In genomic region chr20:62837790-62838458, GRCh38 we compare ENCODE assay signal across 11 cellular contexts. TPM values are rescaled to one million over a fixed set of nuclear protein-coding genes. Genes with fewer than 3 reads are reported as not detected.
A peak's percentile ranks its signal among the peaks of the same experiment; 100 is the strongest.
DNase-seq lines count a peak whose midpoint lies in the region; ATAC-seq and TF ChIP-seq lines count a peak whose summit lies in the region.
"Had no signal": no experiment of that assay in that cellular context is flagged by ENCODE, and none has a peak within 500 bp of the region (broad histone marks: within the 10 kb centered on the region; RNA-seq: fewer than 3 reads in every experiment).

No MANE protein-coding gene starts in this region.

- no peak overlapping the region for H2AFZ ChIP-seq in GM23338

- H4K20me1 ChIP-seq in GM23338 (replicated peaks; ENCODE audit: insufficient read depth): no peaks in the 10 kb centered on the region

- H3K4me1 ChIP-seq in Peyer's patch (peaks cover 0 to 5% (median 3%) of the 10 kb centered on the region in 4 donors), mucosa of rectum (ENCODE audit: control insufficient read depth in 2 of 2, insufficient read depth in 2 of 2, low read length in 2 of 2) (peaks cover 16 to 19% of the 10 kb centered on the region in 2 donors), GM23338 (ENCODE audit: insufficient read depth) (0 out of 2 replicates have a peak, but pooled peaks cover 1% of the 10 kb centered on the region)

- ATAC-seq in GM18868 (IDR thresholded peaks at IDR 0.05; ENCODE audit: unreplicated experiment): peak; percentile 85
- peak; percentile 59 for ATAC-seq in HG03159 (IDR thresholded peaks at IDR 0.05; ENCODE audit: unreplicated experiment)
- ATAC-seq in GM23338: no peak

- no peak overlapping the region for H3K4me2 ChIP-seq in GM23338

- H3K4me3 ChIP-seq in Peyer's patch (no peak overlapping the region), mucosa of rectum (ENCODE audit: low read length in 2 of 2) (peak overlapping the region; percentile 22 to 57), GM23338 (no peak overlapping the region)
- H3K4me3 ChIP-seq: lung, suprapubic skin had no signal

- peaks cover 32% of the 10 kb centered on the region for H3K36me3 Mint-ChIP-seq in GM23338 (ENCODE audit: low read depth)

- no peaks in the 10 kb centered on the region for H3K27me3 ChIP-seq in Peyer's patch
- H3K27me3 ChIP-seq in mucosa of rectum (ENCODE audit: control insufficient read depth in 2 of 2, insufficient read depth in 2 of 2, low read length in 2 of 2): peaks cover 0 to 4% of the 10 kb centered on the region in 2 donors
- no peaks in the 10 kb centered on the region for H3K27me3 ChIP-seq in GM23338 (ENCODE audit: insufficient read depth)

- H3K27ac ChIP-seq in Peyer's patch (peak overlapping the region; percentile 74 to 94 (median 79)), mucosa of rectum (ENCODE audit: low read depth in 2 of 2, low read length in 2 of 2) (peak overlapping the region; percentile 82 to 85), GM23338 (ENCODE audit: low read depth) (no peak overlapping the region)
- H3K27ac ChIP-seq: suprapubic skin had no signal

- no peaks in the 10 kb centered on the region for H3K79me2 ChIP-seq in GM23338 (replicated peaks; ENCODE audit: insufficient read depth)

- 0 out of 2 replicates have a peak, but pooled peaks cover 4% of the 10 kb centered on the region for H3F3A ChIP-seq in GM23338 (replicated peaks; ENCODE audit: low read depth)

- TF ChIP-seq CTCF in Peyer's patch (IDR thresholded peaks at IDR 0.05) (peak in 1 of 6 experiments; percentile 21), GM23338 (conservative IDR thresholded peaks at IDR 0.05; ENCODE audit: low read depth in 2 of 2) (no peak)

- peaks cover 19% of the 10 kb centered on the region for H3K27me3 Mint-ChIP-seq in GM23338 (ENCODE audit: insufficient read depth, low read depth, poor library complexity)

- no peaks in the 10 kb centered on the region for H3K9me2 ChIP-seq in GM23338 (ENCODE audit: insufficient read depth)

- H3K9ac ChIP-seq in mucosa of rectum (ENCODE audit: low read depth in 1 of 2, low read length in 2 of 2): peak overlapping the region; percentile 9 to 40

- peaks cover 21% of the 10 kb centered on the region for H3K4me1 Mint-ChIP-seq in GM23338

- no peak overlapping the region for H3K4me3 Mint-ChIP-seq in GM23338
- H3K4me3 Mint-ChIP-seq: activated T-cell treated with anti-CD3 and anti-CD28 coated beads, Interleukin-2, amount 50 U/mL, for 72 hours had no signal

- DNase-seq in Peyer's patch (peak; percentile 77 to 96 (median 92)), GM23338 (ENCODE audit: low spot score) (no peak), erythroblast (lab: John Stamatoyannopoulos, UW) (no peak), UCSD-AML1 (lab: John Stamatoyannopoulos, UW; ENCODE audit: unreplicated experiment) (no peak), NCI-H1930 (lab: John Stamatoyannopoulos, UW) (no peak)
- DNase-seq: activated T-cell treated with anti-CD3 and anti-CD28 coated beads, Interleukin-2, amount 50 U/mL, for 72 hours had no signal

- no peaks in the 10 kb centered on the region for H3K36me3 ChIP-seq in Peyer's patch
- no peaks in the 10 kb centered on the region for H3K36me3 ChIP-seq in mucosa of rectum (ENCODE audit: control insufficient read depth in 2 of 2, insufficient read depth in 2 of 2, low read length in 2 of 2)
- H3K36me3 ChIP-seq in GM23338 (ENCODE audit: insufficient read depth): 0 out of 2 replicates have a peak, but pooled peaks cover 7% of the 10 kb centered on the region
- H3K36me3 ChIP-seq: suprapubic skin had no signal

- no peak overlapping the region for H3K27ac Mint-ChIP-seq in GM23338
- H3K27ac Mint-ChIP-seq: activated T-cell treated with anti-CD3 and anti-CD28 coated beads, Interleukin-2, amount 50 U/mL, for 72 hours had no signal

- TF ChIP-seq POLR2A in Peyer's patch (IDR thresholded peaks at IDR 0.05) (no peak), erythroblast (IDR thresholded peaks at IDR 0.05; ENCODE audit: low read length) (no peak)

- no peaks in the 10 kb centered on the region; the same call in 2 of the 3 replicates for H3K9me3 Mint-ChIP-seq in GM23338
- H3K9me3 Mint-ChIP-seq: activated T-cell treated with anti-CD3 and anti-CD28 coated beads, Interleukin-2, amount 50 U/mL, for 72 hours had no signal

- no peaks in the 10 kb centered on the region for H3K9me3 ChIP-seq in Peyer's patch
- H3K9me3 ChIP-seq in mucosa of rectum (ENCODE audit: control insufficient read depth in 2 of 2, low read length in 2 of 2): no peaks in the 10 kb centered on the region
- H3K9me3 ChIP-seq: suprapubic skin had no signal

TF ChIP-seq in GM23338, 12 proteins besides CTCF, POLR2A, EP300 and RAD21 (continues in another document):
- TF ChIP-seq JUNB (IDR thresholded peaks at IDR 0.05; ENCODE audit: unreplicated experiment) (no peak), STAT1 (IDR thresholded peaks at IDR 0.05; ENCODE audit: unreplicated experiment) (no peak), CREB1 (CRISPR knock-in tag; IDR thresholded peaks at IDR 0.05; ENCODE audit: low read depth) (no peak), POLR2AphosphoS5 (IDR thresholded peaks at IDR 0.05; ENCODE audit: low read depth) (no peak), EZH2phosphoT487 (IDR thresholded peaks at IDR 0.05; ENCODE audit: unreplicated experiment) (no peak), EZH2 (IDR thresholded peaks at IDR 0.05; ENCODE audit: low read depth, unreplicated experiment) (no peak), ZNF114 (CRISPR knock-in tag; IDR thresholded peaks at IDR 0.05) (no peak)
- TF ChIP-seq, protein P1, sequence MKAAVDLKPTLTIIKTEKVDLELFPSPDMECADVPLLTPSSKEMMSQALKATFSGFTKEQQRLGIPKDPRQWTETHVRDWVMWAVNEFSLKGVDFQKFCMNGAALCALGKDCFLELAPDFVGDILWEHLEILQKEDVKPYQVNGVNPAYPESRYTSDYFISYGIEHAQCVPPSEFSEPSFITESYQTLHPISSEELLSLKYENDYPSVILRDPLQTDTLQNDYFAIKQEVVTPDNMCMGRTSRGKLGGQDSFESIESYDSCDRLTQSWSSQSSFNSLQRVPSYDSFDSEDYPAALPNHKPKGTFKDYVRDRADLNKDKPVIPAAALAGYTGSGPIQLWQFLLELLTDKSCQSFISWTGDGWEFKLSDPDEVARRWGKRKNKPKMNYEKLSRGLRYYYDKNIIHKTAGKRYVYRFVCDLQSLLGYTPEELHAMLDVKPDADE (IDR thresholded peaks at IDR 0.05): no peak
- TF ChIP-seq, protein P2, sequence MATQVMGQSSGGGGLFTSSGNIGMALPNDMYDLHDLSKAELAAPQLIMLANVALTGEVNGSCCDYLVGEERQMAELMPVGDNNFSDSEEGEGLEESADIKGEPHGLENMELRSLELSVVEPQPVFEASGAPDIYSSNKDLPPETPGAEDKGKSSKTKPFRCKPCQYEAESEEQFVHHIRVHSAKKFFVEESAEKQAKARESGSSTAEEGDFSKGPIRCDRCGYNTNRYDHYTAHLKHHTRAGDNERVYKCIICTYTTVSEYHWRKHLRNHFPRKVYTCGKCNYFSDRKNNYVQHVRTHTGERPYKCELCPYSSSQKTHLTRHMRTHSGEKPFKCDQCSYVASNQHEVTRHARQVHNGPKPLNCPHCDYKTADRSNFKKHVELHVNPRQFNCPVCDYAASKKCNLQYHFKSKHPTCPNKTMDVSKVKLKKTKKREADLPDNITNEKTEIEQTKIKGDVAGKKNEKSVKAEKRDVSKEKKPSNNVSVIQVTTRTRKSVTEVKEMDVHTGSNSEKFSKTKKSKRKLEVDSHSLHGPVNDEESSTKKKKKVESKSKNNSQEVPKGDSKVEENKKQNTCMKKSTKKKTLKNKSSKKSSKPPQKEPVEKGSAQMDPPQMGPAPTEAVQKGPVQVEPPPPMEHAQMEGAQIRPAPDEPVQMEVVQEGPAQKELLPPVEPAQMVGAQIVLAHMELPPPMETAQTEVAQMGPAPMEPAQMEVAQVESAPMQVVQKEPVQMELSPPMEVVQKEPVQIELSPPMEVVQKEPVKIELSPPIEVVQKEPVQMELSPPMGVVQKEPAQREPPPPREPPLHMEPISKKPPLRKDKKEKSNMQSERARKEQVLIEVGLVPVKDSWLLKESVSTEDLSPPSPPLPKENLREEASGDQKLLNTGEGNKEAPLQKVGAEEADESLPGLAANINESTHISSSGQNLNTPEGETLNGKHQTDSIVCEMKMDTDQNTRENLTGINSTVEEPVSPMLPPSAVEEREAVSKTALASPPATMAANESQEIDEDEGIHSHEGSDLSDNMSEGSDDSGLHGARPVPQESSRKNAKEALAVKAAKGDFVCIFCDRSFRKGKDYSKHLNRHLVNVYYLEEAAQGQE (IDR thresholded peaks at IDR 0.05; ENCODE audit: unreplicated experiment): no peak

RNA-seq across cellular contexts. Expression of gene COL9A3, which starts 21.1 kb away (rescaled TPM):
- total RNA-seq in Peyer's patch: 10 to 100 TPM in 1 of 4 donors, 1 to 10 TPM in 3; 3.3 to 19.8 (median 4.1) TPM
- total RNA-seq in GM23338 (2014; rRNA removed; shearing (Covaris generic)): 110 and 113 TPM in 2 replicates
- 74.9 and 79.4 TPM in 2 replicates for polyA plus RNA-seq in GM23338 (2016; fragmentation: Nextera tagmentation; extraction: Ambion mirVana)

RNA-seq across cellular contexts. Expression of gene TCFL5, which starts 23.7 kb away (rescaled TPM):
- total RNA-seq in Peyer's patch: 1 to 10 TPM; 2.6 to 6.6 (median 5.0) TPM
- 18.8 and 19.3 TPM in 2 replicates for total RNA-seq in GM23338 (2014; rRNA removed; shearing (Covaris generic))
- polyA plus RNA-seq in GM23338 (2016; fragmentation: Nextera tagmentation; extraction: Ambion mirVana): 5.4 and 5.8 TPM in 2 replicates

RNA-seq across cellular contexts. Expression of gene OGFR, which starts 33.3 kb away (rescaled TPM):
- 10 to 100 TPM; 73.3 to 88.3 (median 76.3) TPM for total RNA-seq in Peyer's patch
- 48.8 and 50.6 TPM in 2 replicates for total RNA-seq in GM23338 (2014; rRNA removed; shearing (Covaris generic))
- polyA plus RNA-seq in GM23338 (2016; fragmentation: Nextera tagmentation; extraction: Ambion mirVana): 9.6 and 12.3 TPM in 2 replicates

RNA-seq across cellular contexts. Expression of gene MRGBP, which starts 41.7 kb away (rescaled TPM):
- 10 to 100 TPM; 11.6 to 15.4 (median 13.3) TPM for total RNA-seq in Peyer's patch
- total RNA-seq in GM23338 (2014; rRNA removed; shearing (Covaris generic)): 24.3 and 26.0 TPM in 2 replicates
- 19.7 and 20.9 TPM in 2 replicates for polyA plus RNA-seq in GM23338 (2016; fragmentation: Nextera tagmentation; extraction: Ambion mirVana)

Comparison
In these comparisons a context has a peak if more than half of its experiments do, and no peak if none do; other contexts are left out.
1. DNase-seq: peak in Peyer's patch (3 of 3); none in GM23338 (single experiment), erythroblast (0 of 2), UCSD-AML1 (single experiment) and NCI-H1930 (0 of 2).
2. H3K4me3 ChIP-seq: peak in mucosa of rectum (2 of 2); none in Peyer's patch (0 of 4) and GM23338 (single experiment).